Comparison of ENCODE assay signal across 28 cellular contexts in genomic region chr15:71332605-71333004, GRCh38.
DNase-seq lines count a peak whose midpoint lies in the region; ATAC-seq and TF ChIP-seq lines count a peak whose summit lies in the region.
"Had no signal": no experiment of that assay in that cellular context is flagged by ENCODE, and none has a peak within 500 bp of the region (broad histone marks: within the 10 kb centered on the region; RNA-seq: fewer than 3 reads in every experiment).

No MANE protein-coding gene starts in this region.

- peak overlapping the region; percentile 55 for H3K27ac ChIP-seq in SJSA1
- H3K27ac ChIP-seq in psoas muscle: no peak overlapping the region
- H3K27ac ChIP-seq: BLaER1, epithelial cell of prostate, gastrocnemius medialis, neutrophil, VCaP had no signal

- H3K4me1 ChIP-seq in SJSA1 (replicated peaks) (peaks cover 72% of the 10 kb centered on the region), psoas muscle (peaks cover 36% of the 10 kb centered on the region)
- H3K4me1 ChIP-seq: BLaER1 had no signal

- WGBS in psoas muscle, 3 donors: 41 to 49% (median 42%) methylated on average over 7 of the region's 7 CpGs

- H3K27me3 Mint-ChIP-seq in natural killer cell (ENCODE audit: low read depth in 2 of 2): peaks cover 3 to 8% of the 10 kb centered on the region in 2 donors
- H3K27me3 Mint-ChIP-seq: activated T-cell treated with anti-CD3 and anti-CD28 coated beads, Interleukin-2, amount 50 U/mL, for 24 hours had no signal

- no peaks in the 10 kb centered on the region for H3K27me3 ChIP-seq in SJSA1 (replicated peaks)
- no peaks in the 10 kb centered on the region for H3K27me3 ChIP-seq in psoas muscle (ENCODE audit: insufficient read depth in 3 of 3, low read length in 2 of 3)
- H3K27me3 ChIP-seq: BLaER1, gastrocnemius medialis, testis had no signal

- intact Hi-C loops in psoas muscle (cut with DNase I) (loop anchor here in 1 of 2 donors (5.0 kb wide), 1 partner anchor 215 kb away; the partner anchor contains the start of gene THSD4), natural killer cell (cut with micrococcal nuclease) (loop anchor here (10.0 kb wide), 1 partner anchor 62 kb away; no protein-coding TSS in a partner anchor)

- no peaks in the 10 kb centered on the region for H3K36me3 Mint-ChIP-seq in natural killer cell
- H3K36me3 Mint-ChIP-seq: immature natural killer cell had no signal

- ATAC-seq in psoas muscle (peak in 3 of 4 donors; percentile 14 to 54 (median 44)), HG02759 (IDR thresholded peaks at IDR 0.05; ENCODE audit: unreplicated experiment) (no peak), GM18511 (IDR thresholded peaks at IDR 0.05; ENCODE audit: unreplicated experiment) (no peak), natural killer cell (no peak)
- ATAC-seq: gastrocnemius medialis, HCT116 had no signal

- no peaks in the 10 kb centered on the region for H3K36me3 ChIP-seq in SJSA1
- no peaks in the 10 kb centered on the region for H3K36me3 ChIP-seq in psoas muscle (ENCODE audit: insufficient read depth in 1 of 2, low read depth in 1 of 2)
- H3K36me3 ChIP-seq: BLaER1, gastrocnemius medialis, neutrophil had no signal

- H3K27ac Mint-ChIP-seq in natural killer cell: no peak overlapping the region
- H3K27ac Mint-ChIP-seq: activated T-cell treated with anti-CD3 and anti-CD28 coated beads, Interleukin-2, amount 50 U/mL, for 24 hours; immature natural killer cell; progenitor cell of endocrine pancreas; T-helper 2 cell treated with Interferon-gamma antibody and Interleukin-4, amounts not matched to agents 5 μg/mL and 100 μg/mL, for 36 hours had no signal

- no peaks in the 10 kb centered on the region for H3K4me1 Mint-ChIP-seq in natural killer cell
- H3K4me1 Mint-ChIP-seq: immature natural killer cell had no signal

- H3K4me3 Mint-ChIP-seq in natural killer cell: no peak overlapping the region
- H3K4me3 Mint-ChIP-seq: activated T-cell treated with anti-CD3 and anti-CD28 coated beads, Interleukin-2, amount 50 U/mL, for 24 hours; immature natural killer cell; T-helper 2 cell treated with Interferon-gamma antibody and Interleukin-4, amounts not matched to agents 5 μg/mL and 100 μg/mL, for 36 hours had no signal

- H3K9me3 Mint-ChIP-seq in natural killer cell: no peaks in the 10 kb centered on the region
- H3K9me3 Mint-ChIP-seq: activated T-cell treated with anti-CD3 and anti-CD28 coated beads, Interleukin-2, amount 50 U/mL, for 24 hours; T-helper 2 cell treated with Interferon-gamma antibody and Interleukin-4, amounts not matched to agents 5 μg/mL and 100 μg/mL, for 36 hours had no signal

- H3K9me3 ChIP-seq in SJSA1 (replicated peaks) (no peaks in the 10 kb centered on the region), psoas muscle (no peaks in the 10 kb centered on the region)
- H3K9me3 ChIP-seq: BLaER1, gastrocnemius medialis, neutrophil, testis had no signal

- DNase-seq in EH (ENCODE audit: low read depth) (peak; percentile 87), SJSA1 (ENCODE audit: low read depth in 1 of 2, low spot score in 2 of 2) (peak; percentile 59 to 74), foreskin fibroblast (peak; percentile 55 to 65), psoas muscle (no peak), natural killer cell (no peak), DMS53 treated with DMSO at 0.1 percent for 48 hours (lab: John Stamatoyannopoulos, UW; ENCODE audit: unreplicated experiment) (no peak)
- DNase-seq: activated CD4-positive, alpha-beta T cell treated with anti-CD3 and anti-CD28 coated beads for 4 hours; activated naive CD4-positive, alpha-beta T cell; activated T-cell treated with anti-CD3 and anti-CD28 coated beads, Interleukin-2, amount 50 U/mL, for 24 hours; DMS53; effector CD8-positive, alpha-beta T cell; gastrocnemius medialis; hypothalamus; immature natural killer cell; NCI-H187; NCI-H524 treated with DMSO at 0.1 percent for 48 hours; stimulated activated CD4-positive, alpha-beta T cell treated with anti-CD3 and anti-CD28 coated beads, Interleukin-15, amount 100 ng/mL, for 24 hours; stimulated activated naive CD4-positive, alpha-beta T cell treated with Interleukin-2 at 50 U/mL for 16 hours; testis had no signal

- no peak for TF ChIP-seq CTCF in foreskin fibroblast (IDR thresholded peaks at IDR 0.05; ENCODE audit: low read depth, low read length)
- TF ChIP-seq CTCF in psoas muscle (IDR thresholded peaks at IDR 0.05): no peak
- no peak for TF ChIP-seq CTCF in natural killer cell (IDR thresholded peaks at IDR 0.05)

- H3K4me3 ChIP-seq in SJSA1: no peak overlapping the region
- H3K4me3 ChIP-seq in foreskin fibroblast (ENCODE audit: low read depth in 1 of 2, low read length in 2 of 2): no peak overlapping the region
- H3K4me3 ChIP-seq in psoas muscle: no peak overlapping the region
- H3K4me3 ChIP-seq: BLaER1, gastrocnemius medialis, testis had no signal

Comparison
In these comparisons a context has a peak if more than half of its experiments do, and no peak if none do; other contexts are left out.
1. DNase-seq: peak in EH (single experiment), SJSA1 (2 of 2) and foreskin fibroblast (2 of 2); none in psoas muscle (0 of 2), natural killer cell (single experiment) and DMS53 treated with DMSO at 0.1 percent for 48 hours (single experiment).
2. ATAC-seq: peak in psoas muscle (3 of 4); none in HG02759 (single experiment), GM18511 (single experiment) and natural killer cell (0 of 3).